In the genomic region with DNA sequence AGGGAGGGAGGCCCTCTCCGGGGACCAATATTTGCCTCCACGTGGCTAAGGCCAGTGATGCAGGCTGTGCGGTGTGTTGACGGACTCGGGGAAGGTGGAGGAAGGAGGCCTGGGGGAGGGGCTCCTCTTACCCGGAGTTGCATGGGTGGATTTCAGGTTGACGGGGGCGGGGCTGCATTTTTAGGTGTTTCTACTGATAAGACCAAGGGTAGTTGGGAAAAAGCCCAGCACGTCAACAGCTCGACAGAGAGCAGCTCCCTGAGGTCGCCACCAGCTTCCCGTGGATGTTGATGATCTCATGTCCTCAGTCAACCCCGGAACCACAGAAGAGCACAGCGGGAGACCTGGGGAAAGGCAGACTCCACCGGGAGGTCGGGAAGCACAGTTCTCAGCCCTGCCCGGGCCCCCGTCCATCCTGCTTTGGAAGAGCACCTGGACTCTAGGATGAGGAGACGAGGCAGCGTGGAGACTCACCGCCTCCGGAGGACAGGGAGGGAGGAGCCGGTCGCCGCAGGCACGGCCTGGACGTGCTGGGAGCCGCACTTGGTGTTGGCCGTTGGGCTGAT, we compare ENCODE assay signal across 29 cellular contexts. TPM values are rescaled to one million over a fixed set of nuclear protein-coding genes. Genes with fewer than 3 reads are reported as not detected.
DNase-seq lines count a peak whose midpoint lies in the region; ATAC-seq and TF ChIP-seq lines count a peak whose summit lies in the region.
"Had no signal": no experiment of that assay in that cellular context is flagged by ENCODE, and none has a peak within 500 bp of the region (broad histone marks: within the 10 kb centered on the region; RNA-seq: fewer than 3 reads in every experiment).

No MANE protein-coding gene starts in this region.

- CTCF ChIA-PET in MCF 10A (lab: Yijun Ruan, JAX), result no interaction called here

- H3K27me3 ChIP-seq in breast epithelium (peaks cover 0 to 5% of the 10 kb centered on the region in 2 donors), left ventricle myocardium inferior (ENCODE audit: low read depth) (peaks cover 14% of the 10 kb centered on the region), thoracic aorta (replicated peaks; ENCODE audit: insufficient read depth) (no peaks in the 10 kb centered on the region)
- H3K27me3 ChIP-seq: cardiac muscle cell, transverse colon had no signal

- no peak for TF ChIP-seq POLR2A in breast epithelium (IDR thresholded peaks at IDR 0.05)

- no peak for ATAC-seq in thoracic aorta (ENCODE audit: insufficient number of reproducible peaks, low FRiP score, low read depth)
- no peak for ATAC-seq in GM18519 (IDR thresholded peaks at IDR 0.05; ENCODE audit: low FRiP score, unreplicated experiment)
- ATAC-seq: activated CD8-positive, alpha-beta T cell treated with anti-CD3 and anti-CD28 coated beads for 36 hours; activated T-helper 17 cell treated with anti-CD3 and anti-CD28 coated beads, Interleukin-2, amount 50 U/mL, for 72 hours; left lung; natural killer cell; SK-N-SH treated with all-trans-retinoic acid at 6 μM for 48 hours; stimulated activated naive CD8-positive, alpha-beta T cell treated with anti-CD3 and anti-CD28 coated beads, Interleukin-15, amount 100 ng/mL, for 72 hours; T-helper 17 cell had no signal

- H3K27me3 Mint-ChIP-seq in MCF 10A (ENCODE audit: insufficient read depth, unreplicated experiment), result peaks cover 26% of the 10 kb centered on the region

- peaks cover 0 to 12% of the 10 kb centered on the region in 2 donors for H3K4me1 ChIP-seq in breast epithelium
- peaks cover 32% of the 10 kb centered on the region for H3K4me1 ChIP-seq in left ventricle myocardium inferior
- H3K4me1 ChIP-seq in thoracic aorta (ENCODE audit: control insufficient read depth in 1 of 2, low read depth in 2 of 2), result peaks cover 18 to 38% of the 10 kb centered on the region in 2 donors

- no peak overlapping the region for H3K4me3 Mint-ChIP-seq in MCF 10A (ENCODE audit: unreplicated experiment)
- H3K4me3 Mint-ChIP-seq: activated CD8-positive, alpha-beta T cell treated with anti-CD3 and anti-CD28 coated beads for 36 hours; activated naive CD8-positive, alpha-beta T cell; activated T-helper 17 cell treated with anti-CD3 and anti-CD28 coated beads, Interleukin-2, amount 50 U/mL, for 72 hours; dendritic cell treated with granulocyte-macrophage colony-stimulating factor and Interleukin-4, amounts not matched to agents 40 ng/mL and 50 ng/mL, for 4 days; natural killer cell; stimulated activated naive CD8-positive, alpha-beta T cell treated with anti-CD3 and anti-CD28 coated beads, Interleukin-15, amount 100 ng/mL, for 72 hours; T-helper 17 cell had no signal

- H3K27ac Mint-ChIP-seq in MCF 10A (ENCODE audit: low read depth, unreplicated experiment), result no peak overlapping the region
- H3K27ac Mint-ChIP-seq: activated CD8-positive, alpha-beta T cell treated with anti-CD3 and anti-CD28 coated beads for 36 hours; activated naive CD8-positive, alpha-beta T cell; activated T-helper 17 cell treated with anti-CD3 and anti-CD28 coated beads, Interleukin-2, amount 50 U/mL, for 72 hours; dendritic cell treated with granulocyte-macrophage colony-stimulating factor and Interleukin-4, amounts not matched to agents 40 ng/mL and 50 ng/mL, for 4 days; natural killer cell; T-helper 17 cell had no signal

- intact Hi-C loops in breast epithelium (cut with DNase I; ENCODE audit: low total_unique reads), result no loop called here
- intact Hi-C loops in MCF 10A (cut with micrococcal nuclease), result no loop called here
- intact Hi-C loops in left ventricle myocardium inferior (cut with micrococcal nuclease), result no loop called here

- no peak overlapping the region for H3K4me3 ChIP-seq in breast epithelium
- H3K4me3 ChIP-seq in left ventricle myocardium inferior, result no peak overlapping the region
- H3K4me3 ChIP-seq in thoracic aorta, result no peak overlapping the region
- H3K4me3 ChIP-seq: cardiac muscle cell, left lung, smooth muscle cell, transverse colon had no signal

- POLR2A ChIA-PET in MCF 10A (lab: Yijun Ruan, JAX), result interaction anchor here (0.6 kb wide), 2 partner anchors 302 to 538 kb away, joined by 3 read pairs; no protein-coding TSS in a partner anchor

- no peaks in the 10 kb centered on the region for H3K36me3 Mint-ChIP-seq in MCF 10A (ENCODE audit: insufficient read depth, unreplicated experiment)
- H3K36me3 Mint-ChIP-seq: activated naive CD8-positive, alpha-beta T cell; natural killer cell had no signal

- DNase-seq in breast epithelium (ENCODE audit: low spot score in 2 of 2), result no peak
- no peak for DNase-seq in MCF 10A (ENCODE audit: unreplicated experiment)
- peak; percentile 20 for DNase-seq in HT1080 (ENCODE audit: low read depth)
- no peak for DNase-seq in left ventricle myocardium inferior
- DNase-seq in thoracic aorta (ENCODE audit: low spot score), result no peak
- DNase-seq in ureter (ENCODE audit: low spot score), result no peak
- DNase-seq in effector CD4-positive, alpha-beta T cell, result no peak
- DNase-seq: activated CD4-positive, CD25-positive, alpha-beta regulatory T cell treated with anti-CD3 and anti-CD28 coated beads, Interleukin-2, amount 50 U/mL, for 72 hours; activated CD8-positive, alpha-beta T cell treated with anti-CD3 and anti-CD28 coated beads for 36 hours; EL; hypothalamus; KG1; natural killer cell; NCI-H1417; NCI-H2081; retina; stimulated activated CD4-positive, alpha-beta T cell treated with anti-CD3 and anti-CD28 coated beads, Interleukin-1b, Interleukin-23, amount 100 ng/mL, for 48 hours; stimulated activated CD8-positive, alpha-beta memory T cell treated with anti-CD3 and anti-CD28 coated beads, Interleukin-4, amount 100 ng/mL, for 48 hours; stimulated activated naive CD8-positive, alpha-beta T cell treated with anti-CD3 and anti-CD28 coated beads, Interleukin-15, amount 100 ng/mL, for 72 hours; T-helper 17 cell; transverse colon had no signal

- H3K9me3 Mint-ChIP-seq in MCF 10A (ENCODE audit: unreplicated experiment), result no peaks in the 10 kb centered on the region
- H3K9me3 Mint-ChIP-seq: activated CD8-positive, alpha-beta T cell treated with anti-CD3 and anti-CD28 coated beads for 36 hours; activated T-helper 17 cell treated with anti-CD3 and anti-CD28 coated beads, Interleukin-2, amount 50 U/mL, for 72 hours; dendritic cell treated with granulocyte-macrophage colony-stimulating factor and Interleukin-4, amounts not matched to agents 40 ng/mL and 50 ng/mL, for 4 days; natural killer cell; stimulated activated naive CD8-positive, alpha-beta T cell treated with anti-CD3 and anti-CD28 coated beads, Interleukin-15, amount 100 ng/mL, for 72 hours had no signal

- BruUV-seq in MCF 10A (replicated peaks; lab: Mats Ljungman, UMichigan), result no TSS peak

- peak overlapping the region; percentile 48 to 57 for H3K27ac ChIP-seq in breast epithelium
- H3K27ac ChIP-seq in left ventricle myocardium inferior (replicated peaks), result peak overlapping the region; percentile 56
- peak overlapping the region; percentile 38 to 53 for H3K27ac ChIP-seq in thoracic aorta
- H3K27ac ChIP-seq: cardiac muscle cell, left lung, transverse colon had no signal

- H3K36me3 ChIP-seq in breast epithelium (no peaks in the 10 kb centered on the region), left ventricle myocardium inferior (no peaks in the 10 kb centered on the region), thoracic aorta (no peaks in the 10 kb centered on the region)
- H3K36me3 ChIP-seq: cardiac muscle cell, left lung, transverse colon had no signal

- peaks cover 11% of the 10 kb centered on the region for H3K4me1 Mint-ChIP-seq in MCF 10A (ENCODE audit: insufficient read depth, unreplicated experiment)
- H3K4me1 Mint-ChIP-seq: activated T-helper 17 cell treated with anti-CD3 and anti-CD28 coated beads, Interleukin-2, amount 50 U/mL, for 72 hours; natural killer cell; stimulated activated naive CD8-positive, alpha-beta T cell treated with anti-CD3 and anti-CD28 coated beads, Interleukin-15, amount 100 ng/mL, for 72 hours had no signal

- H3K9me3 ChIP-seq in breast epithelium (no peaks in the 10 kb centered on the region), left ventricle myocardium inferior (replicated peaks) (no peaks in the 10 kb centered on the region), thoracic aorta (no peaks in the 10 kb centered on the region)
- H3K9me3 ChIP-seq: left lung, transverse colon had no signal

- TF ChIP-seq CTCF in breast epithelium (IDR thresholded peaks at IDR 0.05), result no peak
- no peak for TF ChIP-seq CTCF in MCF 10A (IDR thresholded peaks at IDR 0.05; ENCODE audit: unreplicated experiment)
- TF ChIP-seq CTCF in left ventricle myocardium inferior (IDR thresholded peaks at IDR 0.05; ENCODE audit: borderline replicate concordance), result no peak
- no peak for TF ChIP-seq CTCF in thoracic aorta (IDR thresholded peaks at IDR 0.05)

RNA-seq across cellular contexts. Expression of a gene that starts 32.9 kb away (rescaled TPM):
- total RNA-seq in breast epithelium (100 to 1,000 TPM; 137 to 527 (median 201) TPM), MCF 10A (2022) (3.2 and 3.5 TPM in 2 replicates), left ventricle myocardium inferior (154 TPM), thoracic aorta (1,000 to 10,000 TPM in 1 of 2 donors, 100 to 1,000 TPM in 1; 814 to 1,189 TPM), ureter (289 TPM)
- total RNA-seq in HT1080 (2014; rRNA removed; shearing (Covaris generic)), result 85.1 and 95.1 TPM in 2 replicates
- polyA plus RNA-seq in HT1080 (2015; cell fraction: cytosol; rRNA removed), result 70.2 and 70.7 TPM in 2 replicates
- 338 and 369 TPM in 2 replicates for polyA plus RNA-seq in HT1080 (2015; cell fraction: nucleus; rRNA removed)

Comparison
In these comparisons a context has a peak if more than half of its experiments do, and no peak if none do; other contexts are left out.
1. RNA of a gene that starts 32.9 kb away (total RNA-seq): 814 to 1,189 TPM in thoracic aorta, 289 TPM in ureter (single experiment), 137 to 527 TPM in breast epithelium, 154 TPM in left ventricle myocardium inferior (single experiment) and 85.1 to 95.1 TPM in HT1080; 3.2 to 3.5 TPM in MCF 10A; every median in the first group is over 10 times any median in the second.
2. Peak in every context shown above with its lines, with median percentiles within 50 percentile points of each other: H3K27ac ChIP-seq.